In the genomic region with DNA sequence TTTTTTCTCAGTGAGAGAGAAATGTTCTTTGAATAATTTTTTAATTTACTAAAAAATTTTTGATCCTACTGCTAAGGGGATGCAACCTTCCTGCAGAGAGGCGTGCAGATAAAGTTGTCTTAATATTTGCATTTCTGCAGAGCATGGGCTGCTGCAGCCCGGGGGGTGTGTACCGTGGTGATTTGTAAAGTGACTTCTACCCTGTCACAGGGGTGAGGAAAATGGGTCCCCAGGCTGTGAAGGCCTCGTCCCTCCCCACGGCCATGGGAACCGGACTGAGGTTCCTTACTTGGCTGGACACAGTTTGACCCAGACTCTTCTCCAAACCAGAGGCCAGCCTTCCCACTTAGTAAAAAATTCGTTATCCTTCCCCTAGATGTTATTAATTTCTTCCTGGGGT, we compare ENCODE assay signal across 18 cellular contexts.
"Had no signal": no experiment of that assay in that cellular context is flagged by ENCODE, and none has a peak within 500 bp of the region (broad histone marks: within the 10 kb centered on the region; RNA-seq: fewer than 3 reads in every experiment).

No MANE protein-coding gene starts in this region.

- H3K27me3 Mint-ChIP-seq: activated CD8-positive, alpha-beta T cell treated with anti-CD3 and anti-CD28 coated beads for 36 hours had no signal

- H3K36me3 Mint-ChIP-seq: natural killer cell treated with Interleukin-12 subunit alpha and Interleukin-12 subunit beta and Interleukin-15 and Interleukin-18, amount 100 ng/mL, for 72 hours had no signal

- H3K27ac ChIP-seq: brain microvascular endothelial cell, foreskin keratinocyte, psoas muscle, right lobe of liver, stomach, thoracic aorta had no signal

- ATAC-seq: activated CD8-positive, alpha-beta T cell treated with anti-CD3 and anti-CD28 coated beads for 36 hours; activated T-cell treated with anti-CD3 and anti-CD28 coated beads, Interleukin-2, amount 50 U/mL, for 4 hours; foreskin keratinocyte; left ventricle myocardium superior; natural killer cell treated with Interleukin-12 subunit alpha and Interleukin-12 subunit beta and Interleukin-15 and Interleukin-18, amount 100 ng/mL, for 72 hours; psoas muscle; right lobe of liver had no signal

- H3K27me3 ChIP-seq: brain microvascular endothelial cell, right lobe of liver had no signal

- H3K9me3 ChIP-seq: psoas muscle, right lobe of liver, stomach, thoracic aorta had no signal

- H3K4me3 Mint-ChIP-seq: activated B cell treated with CpG ODN at 0.5 μM for 24 hours; activated CD8-positive, alpha-beta T cell treated with anti-CD3 and anti-CD28 coated beads for 36 hours; activated T-cell treated with anti-CD3 and anti-CD28 coated beads, Interleukin-2, amount 50 U/mL, for 4 hours; natural killer cell treated with Interleukin-12 subunit alpha and Interleukin-12 subunit beta and Interleukin-15 and Interleukin-18, amount 100 ng/mL, for 72 hours had no signal

- H3K36me3 ChIP-seq: brain microvascular endothelial cell, right lobe of liver, stomach, thoracic aorta had no signal

- H3K4me1 ChIP-seq: foreskin keratinocyte, psoas muscle had no signal

- DNase-seq: activated B cell treated with CpG ODN at 0.5 μM for 24 hours; activated CD4-positive, alpha-beta T cell treated with anti-CD3 and anti-CD28 coated beads for 48 hours; activated CD8-positive, alpha-beta T cell treated with anti-CD3 and anti-CD28 coated beads for 36 hours; activated gamma-delta T cell treated with Interleukin-2 at 50 U/mL for 16 hours; activated T-cell treated with anti-CD3 and anti-CD28 coated beads, Interleukin-2, amount 50 U/mL, for 4 hours; anterior cingulate cortex; brain microvascular endothelial cell; effector CD8-positive, alpha-beta T cell; foreskin keratinocyte; kidney glomerular epithelial cell; left ventricle myocardium superior; mesendoderm; occipital lobe; stomach had no signal

- H3K27ac Mint-ChIP-seq: activated B cell treated with CpG ODN at 0.5 μM for 24 hours; activated CD8-positive, alpha-beta T cell treated with anti-CD3 and anti-CD28 coated beads for 36 hours; natural killer cell treated with Interleukin-12 subunit alpha and Interleukin-12 subunit beta and Interleukin-15 and Interleukin-18, amount 100 ng/mL, for 72 hours had no signal

- H3K9me3 Mint-ChIP-seq: activated B cell treated with CpG ODN at 0.5 μM for 24 hours; activated CD8-positive, alpha-beta T cell treated with anti-CD3 and anti-CD28 coated beads for 36 hours; activated T-cell treated with anti-CD3 and anti-CD28 coated beads, Interleukin-2, amount 50 U/mL, for 4 hours; natural killer cell treated with Interleukin-12 subunit alpha and Interleukin-12 subunit beta and Interleukin-15 and Interleukin-18, amount 100 ng/mL, for 72 hours had no signal

- H3K4me3 ChIP-seq: psoas muscle, right lobe of liver, stomach, thoracic aorta had no signal
